12 cellular contexts compared by ENCODE assay signal in genomic region chr1:157390646-157391045, GRCh38.
DNase-seq lines count a peak whose midpoint lies in the region; ATAC-seq and TF ChIP-seq lines count a peak whose summit lies in the region.
"Had no signal": no experiment of that assay in that cellular context is flagged by ENCODE, and none has a peak within 500 bp of the region (broad histone marks: within the 10 kb centered on the region; RNA-seq: fewer than 3 reads in every experiment).

No MANE protein-coding gene starts in this region.

- RAD21 ChIA-PET in HCT116 (lab: Charles Lee; ENCODE audit: low non-redundant PET in 1 of 2, low total read pairs in 2 of 2, uncharacterized antibody in 2 of 2, unreplicated experiment in 2 of 2): no interaction called here

- TF ChIP-seq CTCF in HCT116 (IDR thresholded peaks at IDR 0.05 in 2 of 3, conservative IDR thresholded peaks at IDR 0.05 in 1 of 3; ENCODE audit: borderline replicate concordance in 1 of 3, insufficient read depth in 1 of 3, low read depth in 2 of 3, low read length in 2 of 3) (no peak), fibroblast of villous mesenchyme (IDR thresholded peaks at IDR 0.05; ENCODE audit: insufficient read depth, low read depth, low read length) (no peak), smooth muscle cell (IDR thresholded peaks at IDR 0.05; ENCODE audit: borderline replicate concordance, insufficient read depth, poor library complexity, severe bottlenecking) (no peak)

- POLR2A ChIA-PET in HCT116 (lab: Charles Lee) (no interaction called here), T-cell (lab: Charles Lee) (no interaction called here)

- H3K79me2 ChIP-seq in HCT116 (ENCODE audit: insufficient read depth, low read length): no peaks in the 10 kb centered on the region
- H3K79me2 ChIP-seq in smooth muscle cell (ENCODE audit: low read depth): no peaks in the 10 kb centered on the region

- no peak for TF ChIP-seq RAD21 in HCT116 (IDR thresholded peaks at IDR 0.05; ENCODE audit: low read depth)

- H3K4me2 ChIP-seq in HCT116 (ENCODE audit: low read length) (peak overlapping the region; percentile 8), smooth muscle cell (peak overlapping the region; percentile 74)

- H3K27me3 ChIP-seq in HCT116 (ENCODE audit: insufficient read depth, low read length) (peaks cover 70% of the 10 kb centered on the region), adipocyte (replicated peaks; ENCODE audit: control insufficient read depth, insufficient read depth, low read length) (no peaks in the 10 kb centered on the region), smooth muscle cell (ENCODE audit: low read depth) (no peaks in the 10 kb centered on the region)

- peaks cover 0 to 7% (median 0%) of the 10 kb centered on the region in 3 donors for H3K9me3 Mint-ChIP-seq in T-cell
- H3K9me3 Mint-ChIP-seq: activated T-cell treated with anti-CD3 and anti-CD28 coated beads, Interleukin-2, amount 50 U/mL, for 72 hours had no signal

- no peak overlapping the region for H3K27ac Mint-ChIP-seq in T-cell
- H3K27ac Mint-ChIP-seq: activated B cell treated with CpG ODN at 0.5 μM for 24 hours; activated T-cell treated with anti-CD3 and anti-CD28 coated beads, Interleukin-2, amount 50 U/mL, for 72 hours had no signal

- under 1% methylated on average over 6 of the region's 6 CpGs for WGBS in smooth muscle cell (ENCODE audit: low lambda C conversion rate)

- H3K4me1 Mint-ChIP-seq in T-cell: no peaks in the 10 kb centered on the region
- H3K4me1 Mint-ChIP-seq: activated B cell treated with CpG ODN at 0.5 μM for 24 hours had no signal

- ATAC-seq in HCT116: peak; percentile 22; the same call in 1 of the 2 replicates
- ATAC-seq in T-cell (replicated peaks in 1 of 4): no peak
- ATAC-seq: activated T-cell treated with anti-CD3 and anti-CD28 coated beads, Interleukin-2, amount 50 U/mL, for 72 hours; Right ventricle myocardium inferior had no signal

- intact Hi-C loops in HCT116 (cut with micrococcal nuclease): no loop called here

- H3K4me3 ChIP-seq in HCT116 (replicated peaks in 1 of 2; ENCODE audit: low read depth in 1 of 2, low read length in 2 of 2): no peak overlapping the region
- H3K4me3 ChIP-seq in adipocyte (ENCODE audit: low read length): no peak overlapping the region
- no peak overlapping the region for H3K4me3 ChIP-seq in fibroblast of villous mesenchyme (ENCODE audit: low read depth, low read length)
- H3K4me3 ChIP-seq in smooth muscle cell: no peak overlapping the region
- H3K4me3 ChIP-seq: spleen had no signal

- no peak for DNase-seq in HCT116 (ENCODE audit: low read depth, low spot score)
- DNase-seq in adipocyte (ENCODE audit: low read depth): peak; percentile 62
- peak; percentile 57 for DNase-seq in fibroblast of villous mesenchyme (ENCODE audit: low read depth)
- DNase-seq in smooth muscle cell (lab: John Stamatoyannopoulos, UW; ENCODE audit: unreplicated experiment): no peak
- DNase-seq in NCI-H2227 (lab: John Stamatoyannopoulos, UW; ENCODE audit: unreplicated experiment): no peak
- DNase-seq in NCI-H1436 treated with DMSO at 0.1 percent for 48 hours (lab: John Stamatoyannopoulos, UW): no peak
- DNase-seq in NCI-H146 treated with DMSO at 0.1 percent for 48 hours (lab: John Stamatoyannopoulos, UW; ENCODE audit: unreplicated experiment): no peak
- no peak for DNase-seq in T-cell
- DNase-seq: activated B cell treated with CpG ODN at 0.5 μM for 24 hours; activated T-cell treated with anti-CD3 and anti-CD28 coated beads, Interleukin-2, amount 50 U/mL, for 72 hours; spleen had no signal

- H4K20me1 ChIP-seq in HCT116 (ENCODE audit: insufficient read depth) (no peaks in the 10 kb centered on the region), smooth muscle cell (ENCODE audit: low read depth) (no peaks in the 10 kb centered on the region)

- H3K9ac ChIP-seq in HCT116 (ENCODE audit: low read length): no peak overlapping the region
- H3K9ac ChIP-seq in adipocyte (ENCODE audit: low read length): no peak overlapping the region
- H3K9ac ChIP-seq in smooth muscle cell (ENCODE audit: low read depth): no peak overlapping the region

- BruUV-seq in HCT116 (replicated peaks; lab: Mats Ljungman, UMichigan): no TSS peak

- H3K27ac ChIP-seq in HCT116 (ENCODE audit: low read depth, low read length) (no peak overlapping the region), smooth muscle cell (ENCODE audit: low read depth) (no peak overlapping the region)
- H3K27ac ChIP-seq: spleen had no signal

- H3K4me1 ChIP-seq in HCT116 (ENCODE audit: control insufficient read depth in 1 of 2, insufficient read depth in 2 of 2, low read length in 2 of 2) (peaks cover 0 to 7% of the 10 kb centered on the region in 2 experiments; a peak in 2 of 4 replicates), adipocyte (ENCODE audit: control insufficient read depth, insufficient read depth, low read length) (peaks cover 13% of the 10 kb centered on the region), smooth muscle cell (ENCODE audit: low read depth) (no peaks in the 10 kb centered on the region)
- H3K4me1 ChIP-seq: spleen had no signal

- H3K9me2 ChIP-seq in HCT116 (ENCODE audit: insufficient read depth): no peaks in the 10 kb centered on the region

- peaks cover 4% of the 10 kb centered on the region for H3F3A ChIP-seq in smooth muscle cell (ENCODE audit: low read depth)

- no peaks in the 10 kb centered on the region for H3K36me3 Mint-ChIP-seq in T-cell

- H3K36me3 ChIP-seq in HCT116 (ENCODE audit: control insufficient read depth in 1 of 2, insufficient read depth in 2 of 2, low read length in 2 of 2) (no peaks in the 10 kb centered on the region), adipocyte (ENCODE audit: control insufficient read depth, insufficient read depth, low read length, severe bottlenecking) (no peaks in the 10 kb centered on the region), smooth muscle cell (ENCODE audit: low read depth) (no peaks in the 10 kb centered on the region)
- H3K36me3 ChIP-seq: spleen had no signal

- peaks cover 39 to 49% of the 10 kb centered on the region in 2 donors for H3K27me3 Mint-ChIP-seq in T-cell

- H2AFZ ChIP-seq in HCT116 (ENCODE audit: low read depth, low read length, poor library complexity, severe bottlenecking) (no peak overlapping the region), smooth muscle cell (ENCODE audit: low read depth) (peak overlapping the region; percentile 42)

- no peaks in the 10 kb centered on the region for H3K9me3 ChIP-seq in HCT116 (ENCODE audit: control insufficient read depth in 1 of 2, insufficient read depth in 1 of 2, low read depth in 1 of 2, low read length in 2 of 2)
- peaks cover 4% of the 10 kb centered on the region for H3K9me3 ChIP-seq in adipocyte (ENCODE audit: control insufficient read depth, low read length)
- H3K9me3 ChIP-seq in smooth muscle cell (replicated peaks; ENCODE audit: low read depth): no peaks in the 10 kb centered on the region

- no peak for TF ChIP-seq POLR2A in HCT116 (IDR thresholded peaks at IDR 0.05; ENCODE audit: borderline replicate concordance, extremely low read depth, insufficient read depth, insufficient read length)

- H3K4me3 Mint-ChIP-seq in T-cell: no peak overlapping the region
- H3K4me3 Mint-ChIP-seq: activated B cell treated with CpG ODN at 0.5 μM for 24 hours; activated T-cell treated with anti-CD3 and anti-CD28 coated beads, Interleukin-2, amount 50 U/mL, for 72 hours had no signal

- CTCF ChIA-PET in HCT116 (lab: Charles Lee): interaction anchor here (0.6 kb wide), 2 partner anchors 98 to 1839 kb away, joined by 4 to 5 read pairs; no protein-coding TSS in a partner anchor
- CTCF ChIA-PET in T-cell (lab: Charles Lee): no interaction called here

TF ChIP-seq in HCT116, 20 proteins besides CTCF, POLR2A, EP300 and RAD21:
- TF ChIP-seq EZH2 (IDR thresholded peaks at IDR 0.05) (0 out of 2 replicates have a peak, but pooled peaks have one; percentile 53), MAX (IDR thresholded peaks at IDR 0.05) (no peak)
TF ChIP-seq in HCT116: peak in this region for 1.

Comparison
In these comparisons a context has a peak if more than half of its experiments do, and no peak if none do; other contexts are left out.
1. DNase-seq: peak in adipocyte (single experiment) and fibroblast of villous mesenchyme (single experiment); none in HCT116 (single experiment), smooth muscle cell (single experiment), NCI-H2227 (single experiment), NCI-H1436 treated with DMSO at 0.1 percent for 48 hours (single experiment), NCI-H146 treated with DMSO at 0.1 percent for 48 hours (single experiment) and T-cell (0 of 34).